Comparison of ENCODE assay signal across 12 cellular contexts in the genomic region with DNA sequence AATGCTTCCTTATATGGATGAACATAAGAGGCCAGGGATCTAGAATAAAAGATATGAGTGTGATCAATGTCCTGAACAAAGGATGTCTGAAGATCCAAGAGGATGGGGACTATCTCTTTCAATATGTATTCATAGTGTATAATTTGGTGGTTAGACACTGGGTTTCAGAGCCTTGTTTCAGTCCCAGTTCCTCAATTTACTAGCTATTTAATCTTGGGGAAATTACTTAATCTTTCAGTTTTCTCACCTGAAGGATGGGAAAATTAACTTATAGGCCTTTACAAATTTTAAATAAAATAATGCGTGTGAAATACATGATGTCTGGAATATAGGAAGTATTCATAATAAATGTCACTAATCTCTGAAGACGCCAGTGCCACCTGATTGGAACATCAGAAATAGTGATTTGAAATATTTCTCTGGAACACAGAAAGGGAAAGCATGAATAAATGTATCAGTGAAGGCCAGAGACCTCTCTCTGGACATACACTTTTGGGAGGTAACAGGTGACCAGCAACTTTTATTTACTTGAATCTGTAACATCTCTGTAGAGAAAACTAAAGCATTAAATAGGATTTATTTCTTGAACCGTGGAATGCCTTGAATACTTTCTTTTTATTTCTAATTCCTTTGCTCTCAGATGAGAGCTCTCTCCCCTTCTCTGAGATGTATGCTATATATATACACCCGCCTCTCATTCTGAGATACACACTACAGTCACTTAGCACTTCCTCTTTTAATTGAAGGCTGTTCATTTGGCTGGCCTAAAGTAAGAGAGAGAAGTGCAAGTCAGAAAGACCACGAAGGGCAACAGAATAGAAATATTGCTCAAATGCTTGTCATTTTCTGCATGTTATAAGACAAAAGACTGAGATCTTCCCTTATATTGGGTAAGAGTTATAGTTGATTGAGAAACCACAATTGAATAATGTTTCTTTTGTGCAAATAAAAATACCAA.
DNase-seq lines count a peak whose midpoint lies in the region; ATAC-seq and TF ChIP-seq lines count a peak whose summit lies in the region.
"Had no signal": no experiment of that assay in that cellular context is flagged by ENCODE, and none has a peak within 500 bp of the region (broad histone marks: within the 10 kb centered on the region; RNA-seq: fewer than 3 reads in every experiment).

No MANE protein-coding gene starts in this region.

- no peak for DNase-seq in dorsolateral prefrontal cortex
- DNase-seq in dermis blood vessel endothelial cell: no peak
- no peak for DNase-seq in HAP-1 (ENCODE audit: low spot score in 2 of 2)
- no peak for DNase-seq in kidney glomerular epithelial cell (lab: John Stamatoyannopoulos, UW)
- no peak for DNase-seq in left lobe of liver (ENCODE audit: low spot score)
- DNase-seq: DMS79, heart left ventricle had no signal

- TF ChIP-seq CTCF in dorsolateral prefrontal cortex (IDR thresholded peaks at IDR 0.05 in 54 of 56, conservative IDR thresholded peaks at IDR 0.05 in 2 of 56; ENCODE audit: low read depth in 1 of 56, partially characterized antibody in 56 of 56): no peak

- H3K4me3 ChIP-seq in dorsolateral prefrontal cortex (no peak overlapping the region), HAP-1 (no peak overlapping the region)
- H3K4me3 ChIP-seq: heart left ventricle had no signal

- H3K27me3 ChIP-seq in dorsolateral prefrontal cortex (no peaks in the 10 kb centered on the region), HAP-1 (ENCODE audit: low read depth) (no peaks in the 10 kb centered on the region)
- H3K27me3 ChIP-seq: heart left ventricle had no signal

- no peaks in the 10 kb centered on the region for H3K36me3 ChIP-seq in HAP-1 (replicated peaks)
- H3K36me3 ChIP-seq: heart left ventricle had no signal

- peak; percentile 98 for ATAC-seq in GM18511 (IDR thresholded peaks at IDR 0.05; ENCODE audit: unreplicated experiment)
- ATAC-seq in GM21737 (IDR thresholded peaks at IDR 0.05; ENCODE audit: unreplicated experiment): peak; percentile 94
- ATAC-seq in HG03520 (IDR thresholded peaks at IDR 0.05; ENCODE audit: unreplicated experiment): peak; percentile 97
- no peak for ATAC-seq in left lobe of liver
- ATAC-seq: activated naive CD4-positive, alpha-beta T cell treated with anti-CD3 and anti-CD28 coated beads, Interleukin-2, amount 50 U/mL, for 72 hours; heart left ventricle had no signal

- 0 out of 2 replicates have a peak, but pooled peaks cover 3% of the 10 kb centered on the region for H3K4me1 ChIP-seq in HAP-1
- H3K4me1 ChIP-seq: parathyroid adenoma had no signal

- in situ Hi-C loops in HAP-1 (cut with MboI; ENCODE audit: low sequenced_read_pairs): no loop called here

- intact Hi-C loops in dorsolateral prefrontal cortex (cut with DNase I): loop anchor here in 1 of 2 donors (2.0 kb wide), 1 partner anchor 139 kb away; no protein-coding TSS in a partner anchor

- H3K9me3 ChIP-seq in HAP-1: no peaks in the 10 kb centered on the region
- H3K9me3 ChIP-seq: heart left ventricle had no signal

- H3K27ac ChIP-seq in dorsolateral prefrontal cortex: peak overlapping the region in 41 of 59 donors; percentile 8 to 88 (median 47)
- H3K27ac ChIP-seq: heart left ventricle, parathyroid adenoma had no signal
